ENCODE assay signal across 19 cellular contexts in genomic region chr6:20584100-20584731, GRCh38. TPM values are rescaled to one million over a fixed set of nuclear protein-coding genes. Genes with fewer than 3 reads are reported as not detected.
DNase-seq lines count a peak whose midpoint lies in the region; ATAC-seq and TF ChIP-seq lines count a peak whose summit lies in the region.
"Had no signal": no experiment of that assay in that cellular context is flagged by ENCODE, and none has a peak within 500 bp of the region (broad histone marks: within the 10 kb centered on the region; RNA-seq: fewer than 3 reads in every experiment).

No MANE protein-coding gene starts in this region.

- no peaks in the 10 kb centered on the region; the same call in none of the 2 replicates for H3K9me1 ChIP-seq in IMR-90 (ENCODE audit: insufficient read depth, low read length)

- no peak for TF ChIP-seq POLR2A in IMR-90 (IDR thresholded peaks at IDR 0.05; ENCODE audit: low read depth, low read length)
- TF ChIP-seq POLR2A in ovary (IDR thresholded peaks at IDR 0.05), result no peak

- no peak overlapping the region for H2AFZ ChIP-seq in IMR-90 (replicated peaks; ENCODE audit: low read length, poor library complexity)

- intact Hi-C loops in IMR-90 (cut with micrococcal nuclease) (no loop called here), ovary (cut with DNase I) (no loop called here)
- intact Hi-C loops in activated CD4-positive, alpha-beta memory T cell treated with anti-CD3 and anti-CD28 coated beads for 36 hours (cut with micrococcal nuclease), result loop anchor here (5.0 to 10.0 kb wide), 4 partner anchors 123 to 1003 kb away; no protein-coding TSS in a partner anchor

- H3K4ac ChIP-seq in IMR-90 (ENCODE audit: low read depth, low read length), result no peak overlapping the region

- no peak overlapping the region for H4K5ac ChIP-seq in IMR-90 (ENCODE audit: low read depth, low read length)

- dilution Hi-C loops in IMR-90 (cut with HindIII; ENCODE audit: low sequenced_read_pairs, unreplicated experiment), result no loop called here

- H4K91ac ChIP-seq in IMR-90 (ENCODE audit: insufficient read depth, low read depth, low read length), result no peak overlapping the region

- H3K4me3 Mint-ChIP-seq in WTC11 (peak overlapping the region; percentile 4; the same call in 1 of the 2 replicates), nephron progenitor cell (no peak overlapping the region)
- no peak overlapping the region for H3K4me3 Mint-ChIP-seq in activated CD4-positive, alpha-beta memory T cell treated with anti-CD3 and anti-CD28 coated beads for 36 hours
- no peak overlapping the region for H3K4me3 Mint-ChIP-seq in activated CD8-positive, alpha-beta T cell treated with anti-CD3 and anti-CD28 coated beads, Interleukin-2, amount 10 ng/mL, durations not matched to agents 7 days and 5 days
- H3K4me3 Mint-ChIP-seq: T-helper 17 cell had no signal

- in situ Hi-C loops in IMR-90 (cut with MboI; ENCODE audit: low sequenced_read_pairs), result no loop called here

- H2AK9ac ChIP-seq in IMR-90 (replicated peaks; ENCODE audit: low read depth, low read length, poor library complexity), result no peak overlapping the region

- H3K9ac ChIP-seq in IMR-90 (ENCODE audit: low read depth, low read length), result no peak overlapping the region

- H2BK5ac ChIP-seq in IMR-90 (ENCODE audit: low read depth, low read length, poor library complexity, severe bottlenecking), result no peak overlapping the region

- H3K4me1 ChIP-seq in IMR-90 (ENCODE audit: control insufficient read depth, insufficient read depth, low read length) (no peaks in the 10 kb centered on the region), ovary (ENCODE audit: insufficient read depth) (no peaks in the 10 kb centered on the region)
- H3K4me1 ChIP-seq: body of pancreas, lower lobe of right lung had no signal

- H3K23ac ChIP-seq in IMR-90 (ENCODE audit: low read depth, low read length), result no peak overlapping the region

- H4K20me1 ChIP-seq in IMR-90 (ENCODE audit: insufficient read depth, low read length), result no peaks in the 10 kb centered on the region

- H3K27me3 Mint-ChIP-seq in WTC11 (ENCODE audit: low read depth) (no peaks in the 10 kb centered on the region; the same call in 1 of the 2 replicates), nephron progenitor cell (ENCODE audit: low read depth, poor library complexity) (no peaks in the 10 kb centered on the region)
- no peaks in the 10 kb centered on the region for H3K27me3 Mint-ChIP-seq in activated CD4-positive, alpha-beta memory T cell treated with anti-CD3 and anti-CD28 coated beads for 36 hours
- H3K27me3 Mint-ChIP-seq in activated CD8-positive, alpha-beta T cell treated with anti-CD3 and anti-CD28 coated beads, Interleukin-2, amount 10 ng/mL, durations not matched to agents 7 days and 5 days (ENCODE audit: low read depth), result no peaks in the 10 kb centered on the region
- H3K27me3 Mint-ChIP-seq: T-helper 17 cell had no signal

- no TSS peak for BruUV-seq in IMR-90 (replicated peaks; lab: Mats Ljungman, UMichigan)

- no peak overlapping the region for H3K4me2 ChIP-seq in IMR-90 (ENCODE audit: low read depth, low read length)

- no peak overlapping the region for H2BK120ac ChIP-seq in IMR-90 (ENCODE audit: low read depth, low read length)

- H3K9me3 ChIP-seq in IMR-90 (ENCODE audit: control insufficient read depth, insufficient read depth, low read length), result no peaks in the 10 kb centered on the region
- H3K9me3 ChIP-seq in ovary, result no peaks in the 10 kb centered on the region
- H3K9me3 ChIP-seq: body of pancreas, lower lobe of right lung, transverse colon had no signal

- no peak overlapping the region for H3K18ac ChIP-seq in IMR-90 (ENCODE audit: low read depth, low read length)

- H2BK15ac ChIP-seq in IMR-90 (ENCODE audit: low read depth, low read length), result no peak overlapping the region

- POLR2A ChIA-PET in IMR-90 (lab: Charles Lee; ENCODE audit: unreplicated experiment) (no interaction called here), WTC11 (lab: Charles Lee) (interaction anchor here (0.7 kb wide), 1 partner anchor 826 kb away, joined by 3 read pairs; no protein-coding TSS in a partner anchor)
- POLR2A ChIA-PET in activated CD4-positive, alpha-beta memory T cell treated with anti-CD3 and anti-CD28 coated beads for 36 hours (lab: Charles Lee), result no interaction called here
- POLR2A ChIA-PET in activated CD8-positive, alpha-beta T cell treated with anti-CD3 and anti-CD28 coated beads, Interleukin-2, amount 10 ng/mL, durations not matched to agents 7 days and 5 days (lab: Charles Lee), result no interaction called here

- no peaks in the 10 kb centered on the region for H3K79me1 ChIP-seq in IMR-90 (ENCODE audit: low read depth in 1 of 2, low read length in 2 of 2)

- no peak overlapping the region for H3K27ac ChIP-seq in IMR-90 (ENCODE audit: insufficient read depth, low read length)
- H3K27ac ChIP-seq in ovary, result no peak overlapping the region
- H3K27ac ChIP-seq: body of pancreas, lower lobe of right lung, transverse colon, WERI-Rb-1 had no signal

- H3K36me3 ChIP-seq in IMR-90 (ENCODE audit: control insufficient read depth, insufficient read depth, low read length) (no peaks in the 10 kb centered on the region), ovary (no peaks in the 10 kb centered on the region)
- H3K36me3 ChIP-seq: transverse colon, WERI-Rb-1 had no signal

- ATAC-seq in IMR-90 (ENCODE audit: low read depth) (no peak), WTC11 (peak; percentile 63)
- ATAC-seq in activated CD8-positive, alpha-beta T cell treated with anti-CD3 and anti-CD28 coated beads, Interleukin-2, amount 10 ng/mL, durations not matched to agents 7 days and 5 days, result no peak
- ATAC-seq: body of pancreas, right cardiac atrium, T-helper 17 cell had no signal

- no peaks in the 10 kb centered on the region for H3K27me3 ChIP-seq in IMR-90 (ENCODE audit: control insufficient read depth, insufficient read depth, low read length)
- H3K27me3 ChIP-seq in ovary, result no peaks in the 10 kb centered on the region
- H3K27me3 ChIP-seq: body of pancreas, transverse colon had no signal

- H3K9me3 Mint-ChIP-seq in WTC11 (no peaks in the 10 kb centered on the region), nephron progenitor cell (no peaks in the 10 kb centered on the region)
- H3K9me3 Mint-ChIP-seq in activated CD4-positive, alpha-beta memory T cell treated with anti-CD3 and anti-CD28 coated beads for 36 hours, result no peaks in the 10 kb centered on the region
- no peaks in the 10 kb centered on the region for H3K9me3 Mint-ChIP-seq in activated CD8-positive, alpha-beta T cell treated with anti-CD3 and anti-CD28 coated beads, Interleukin-2, amount 10 ng/mL, durations not matched to agents 7 days and 5 days (ENCODE audit: insufficient read depth)

- H3K36me3 Mint-ChIP-seq in WTC11, result no peaks in the 10 kb centered on the region; the same call in 1 of the 2 replicates
- H3K36me3 Mint-ChIP-seq in nephron progenitor cell (ENCODE audit: low read depth), result peaks cover 18% of the 10 kb centered on the region
- peaks cover 22% of the 10 kb centered on the region for H3K36me3 Mint-ChIP-seq in activated CD4-positive, alpha-beta memory T cell treated with anti-CD3 and anti-CD28 coated beads for 36 hours
- H3K36me3 Mint-ChIP-seq in activated CD8-positive, alpha-beta T cell treated with anti-CD3 and anti-CD28 coated beads, Interleukin-2, amount 10 ng/mL, durations not matched to agents 7 days and 5 days (ENCODE audit: low read depth), result peaks cover 23% of the 10 kb centered on the region

- H2AK5ac ChIP-seq in IMR-90 (ENCODE audit: low read depth, low read length), result no peak overlapping the region

- H3K4me1 Mint-ChIP-seq in WTC11 (peaks cover 36% of the 10 kb centered on the region), nephron progenitor cell (no peaks in the 10 kb centered on the region)
- H3K4me1 Mint-ChIP-seq in activated CD4-positive, alpha-beta memory T cell treated with anti-CD3 and anti-CD28 coated beads for 36 hours (ENCODE audit: low read depth), result peaks cover 33% of the 10 kb centered on the region
- H3K4me1 Mint-ChIP-seq in activated CD8-positive, alpha-beta T cell treated with anti-CD3 and anti-CD28 coated beads, Interleukin-2, amount 10 ng/mL, durations not matched to agents 7 days and 5 days (ENCODE audit: low read depth), result peaks cover 2% of the 10 kb centered on the region

- CTCF ChIA-PET in IMR-90 (lab: Yijun Ruan, JAX) (no interaction called here), WTC11 (lab: Charles Lee) (interaction anchor here (0.6 to 1.0 kb wide), 2 partner anchors 20 to 228 kb away, joined by 4 read pairs; no protein-coding TSS in a partner anchor)
- CTCF ChIA-PET in activated CD4-positive, alpha-beta memory T cell treated with anti-CD3 and anti-CD28 coated beads for 36 hours (lab: Charles Lee), result interaction anchor here (0.6 kb wide), 1 partner anchor 1242 kb away, joined by 3 read pairs; no protein-coding TSS in a partner anchor
- CTCF ChIA-PET in activated CD8-positive, alpha-beta T cell treated with anti-CD3 and anti-CD28 coated beads, Interleukin-2, amount 10 ng/mL, durations not matched to agents 7 days and 5 days (lab: Charles Lee), result no interaction called here

- TF ChIP-seq RAD21 in IMR-90 (IDR thresholded peaks at IDR 0.05; ENCODE audit: low read length), result no peak

- H3K27ac Mint-ChIP-seq in WTC11 (peak overlapping the region; percentile 92), nephron progenitor cell (peak overlapping the region; percentile 9)
- H3K27ac Mint-ChIP-seq in activated CD4-positive, alpha-beta memory T cell treated with anti-CD3 and anti-CD28 coated beads for 36 hours, result no peak overlapping the region
- no peak overlapping the region for H3K27ac Mint-ChIP-seq in activated CD8-positive, alpha-beta T cell treated with anti-CD3 and anti-CD28 coated beads, Interleukin-2, amount 10 ng/mL, durations not matched to agents 7 days and 5 days

- no peak overlapping the region for H3K14ac ChIP-seq in IMR-90 (replicated peaks; ENCODE audit: low read depth, low read length)

- peak; percentile 29 for DNase-seq in GDM1 (lab: John Stamatoyannopoulos, UW)
- DNase-seq in IMR-90, result no peak
- no peak for DNase-seq in WTC11 (ENCODE audit: low spot score)
- no peak for DNase-seq in nephron progenitor cell
- no peak for DNase-seq in activated CD4-positive, alpha-beta memory T cell treated with anti-CD3 and anti-CD28 coated beads for 36 hours
- DNase-seq in activated CD8-positive, alpha-beta T cell treated with anti-CD3 and anti-CD28 coated beads, Interleukin-2, amount 10 ng/mL, durations not matched to agents 7 days and 5 days, result no peak
- DNase-seq in NCI-H82 (lab: John Stamatoyannopoulos, UW), result no peak
- DNase-seq in ovary, result no peak
- DNase-seq: activated CD4-positive, alpha-beta T cell treated with anti-CD3 and anti-CD28 coated beads, Interleukin-2, amount 50 U/mL, for 4 hours; activated gamma-delta T cell; activated T-cell treated with anti-CD3 and anti-CD28 coated beads for 4 hours; body of pancreas; lower lobe of right lung; NCI-H2107; right cardiac atrium; RPMI8226; T-helper 17 cell; transverse colon; WERI-Rb-1 had no signal

- no peak overlapping the region for H3K4me3 ChIP-seq in IMR-90 (ENCODE audit: insufficient read depth, low read depth, low read length)
- H3K4me3 ChIP-seq in ovary, result no peak overlapping the region
- H3K4me3 ChIP-seq: body of pancreas, lower lobe of right lung, transverse colon had no signal

- WGBS in IMR-90 (ENCODE audit: extremely low coverage in 2 of 2, insufficient read length in 1 of 2), 2 experiments, result no CpG with 5 or more reads among the region's 2 CpGs
- WGBS in ovary, 3 donors, result 85 to 92% (median 88%) methylated on average over 2 of the region's 2 CpGs

- no peak overlapping the region for H4K8ac ChIP-seq in IMR-90 (ENCODE audit: low read depth in 2 of 2, low read length in 2 of 2)

- TF ChIP-seq CTCF in IMR-90 (conservative IDR thresholded peaks at IDR 0.05; ENCODE audit: low read depth, low read length) (no peak), WTC11 (IDR thresholded peaks at IDR 0.05) (no peak), nephron progenitor cell (IDR thresholded peaks at IDR 0.05) (no peak), ovary (IDR thresholded peaks at IDR 0.05) (no peak)

- no peak for TF ChIP-seq EP300 in ovary (IDR thresholded peaks at IDR 0.05)

- H3K56ac ChIP-seq in IMR-90 (ENCODE audit: extremely low read depth, insufficient read depth, low read length), result no peak overlapping the region

- H2BK20ac ChIP-seq in IMR-90 (ENCODE audit: low read depth, low read length), result no peak overlapping the region

RNA-seq across cellular contexts. Expression of gene CDKAL1, which starts 50.0 kb away (rescaled TPM):
- total RNA-seq in IMR-90 (2012; rRNA removed) (13.1 and 17.5 TPM in 2 replicates), WTC11 (2021) (20.6 to 21.9 TPM (median 21.6 TPM) in 3 replicates), ovary (10 to 100 TPM; 10.6 to 21.3 (median 20.3) TPM)
- polyA plus RNA-seq in IMR-90 (2012; rRNA removed) (3.1 and 3.7 TPM in 2 replicates), ovary (10 to 100 TPM in 1 of 2 donors, 1 to 10 TPM in 1; 6.8 to 10.1 TPM)
- 0.79 and 1.1 TPM in 2 replicates for polyA plus RNA-seq in IMR-90 (2012; cell fraction: cytosol; rRNA removed)
- polyA plus RNA-seq in IMR-90 (2012; cell fraction: nucleus; rRNA removed; ENCODE audit: low replicate concordance), result 0.50 and 4.1 TPM in 2 replicates
- total RNA-seq in activated CD4-positive, alpha-beta memory T cell treated with anti-CD3 and anti-CD28 coated beads for 36 hours, result 10 to 100 TPM; 23.1 to 23.2 TPM
- 10 to 100 TPM; 24.3 to 25.2 TPM for total RNA-seq in activated CD8-positive, alpha-beta T cell treated with anti-CD3 and anti-CD28 coated beads, Interleukin-2, amount 10 ng/mL, durations not matched to agents 7 days and 5 days

Comparison
In these comparisons a context has a peak if more than half of its experiments do, and no peak if none do; other contexts are left out.
1. H3K27ac Mint-ChIP-seq: peak in WTC11 (single experiment) and nephron progenitor cell (single experiment); none in activated CD4-positive, alpha-beta memory T cell treated with anti-CD3 and anti-CD28 coated beads for 36 hours (single experiment) and activated CD8-positive, alpha-beta T cell treated with anti-CD3 and anti-CD28 coated beads, Interleukin-2, amount 10 ng/mL, durations not matched to agents 7 days and 5 days (single experiment).
2. CTCF ChIA-PET loops: an anchor here in WTC11 (0.6 to 1.0 kb wide) and activated CD4-positive, alpha-beta memory T cell treated with anti-CD3 and anti-CD28 coated beads for 36 hours (0.6 kb wide); none called in IMR-90 and activated CD8-positive, alpha-beta T cell treated with anti-CD3 and anti-CD28 coated beads, Interleukin-2, amount 10 ng/mL, durations not matched to agents 7 days and 5 days.